8 cellular contexts compared by ENCODE assay signal in genomic region chr17:49996495-49997255, GRCh38. TPM values are rescaled to one million over a fixed set of nuclear protein-coding genes. Genes with fewer than 3 reads are reported as not detected.
DNase-seq lines count a peak whose midpoint lies in the region; ATAC-seq, FAIRE-seq and TF ChIP-seq lines count a peak whose summit lies in the region.

No MANE protein-coding gene starts in this region.

- intact Hi-C loops in body of pancreas (cut with DNase I), result loop anchor here (5.0 kb wide), 1 partner anchor 134 kb away; no protein-coding TSS in a partner anchor

- no peaks in the 10 kb centered on the region for H3K79me2 ChIP-seq in keratinocyte (ENCODE audit: control insufficient read depth, insufficient read depth, low read length)

- H2AFZ ChIP-seq in keratinocyte (ENCODE audit: control insufficient read depth, low read length), result peak overlapping the region; percentile 72

- H4K20me1 ChIP-seq in keratinocyte (ENCODE audit: control insufficient read depth, extremely low read depth, insufficient read depth, low read length), result no peaks in the 10 kb centered on the region

- H3K36me3 ChIP-seq in body of pancreas (replicated peaks in 1 of 2; ENCODE audit: insufficient read depth in 1 of 2, low read depth in 2 of 2), result no peaks in the 10 kb centered on the region
- no peaks in the 10 kb centered on the region for H3K36me3 ChIP-seq in keratinocyte (ENCODE audit: control insufficient read depth in 2 of 2, extremely low read depth in 1 of 2, insufficient read depth in 2 of 2, low read length in 2 of 2)

- H3K9me3 ChIP-seq in body of pancreas (no peaks in the 10 kb centered on the region), keratinocyte (ENCODE audit: control insufficient read depth, low read depth, low read length) (no peaks in the 10 kb centered on the region)

- WGBS in body of pancreas, 2 donors, result 1 to 2% methylated on average over 40 to 48 of the region's 56 CpGs

- H3K4me1 ChIP-seq in body of pancreas (peaks cover 45% of the 10 kb centered on the region), keratinocyte (ENCODE audit: control insufficient read depth, extremely low read depth, insufficient read depth, low read length) (peaks cover 37% of the 10 kb centered on the region)

- peak overlapping the region; percentile 88 for H3K4me2 ChIP-seq in keratinocyte (ENCODE audit: control insufficient read depth, extremely low read depth, insufficient read depth, low read depth, low read length)

- H3K27me3 ChIP-seq in body of pancreas (peaks cover 0 to 15% of the 10 kb centered on the region in 2 donors), keratinocyte (ENCODE audit: control insufficient read depth, extremely low read depth, insufficient read depth, low read length) (peaks cover 48% of the 10 kb centered on the region)

- TF ChIP-seq CTCF in body of pancreas (IDR thresholded peaks at IDR 0.05), result peak; percentile 88 to 99 (median 94)
- peak; percentile 83 to 99 (median 95) for TF ChIP-seq CTCF in keratinocyte (optimal IDR thresholded peaks at IDR 0.05 in 1 of 3, IDR thresholded peaks at IDR 0.05 in 1 of 3, conservative IDR thresholded peaks at IDR 0.05 in 1 of 3; ENCODE audit: extremely low read depth in 1 of 3, insufficient read depth in 2 of 3, low read length in 3 of 3)

- H3K4me3 ChIP-seq in body of pancreas, result no peak overlapping the region
- peak overlapping the region; percentile 41 to 67 (median 67) for H3K4me3 ChIP-seq in keratinocyte (ENCODE audit: control insufficient read depth in 2 of 3, extremely low read depth in 1 of 3, insufficient read depth in 2 of 3, low read depth in 1 of 3, low read length in 3 of 3)

- dilution Hi-C loops in keratinocyte (cut with MboI; ENCODE audit: extremely low pct_ligation_motif_present, low sequenced_read_pairs), result loop anchor here (10.0 kb wide), 1 partner anchor 112 kb away; no protein-coding TSS in a partner anchor

- ATAC-seq in body of pancreas (peak; percentile 47), GM18909 (IDR thresholded peaks at IDR 0.05; ENCODE audit: poor library complexity, unreplicated experiment) (no peak), HG03378 (IDR thresholded peaks at IDR 0.05; ENCODE audit: unreplicated experiment) (no peak)

- H3K9ac ChIP-seq in keratinocyte (ENCODE audit: control insufficient read depth, extremely low read depth, insufficient read depth, low read length), result peak overlapping the region; percentile 36

- TF ChIP-seq POLR2A in body of pancreas (IDR thresholded peaks at IDR 0.05), result no peak

- H3K27ac ChIP-seq in body of pancreas (no peak overlapping the region), keratinocyte (ENCODE audit: control insufficient read depth, insufficient read depth, low read length) (no peak overlapping the region)

- no peak for FAIRE-seq in keratinocyte (lab: Jason Lieb, UNC)

- H3K9me1 ChIP-seq in keratinocyte (ENCODE audit: control insufficient read depth, extremely low read depth, insufficient read depth, low read length), result no peaks in the 10 kb centered on the region

- DNase-seq in EL, result peak; percentile 40
- DNase-seq in LoVo (ENCODE audit: low spot score), result peak; percentile 48
- peak; percentile 71 for DNase-seq in T-helper 9 cell
- peak; percentile 25 to 58 (median 51) for DNase-seq in body of pancreas
- no peak for DNase-seq in keratinocyte (ENCODE audit: low read depth, low spot score)
- peak; percentile 69 to 79 for DNase-seq in stimulated activated CD4-positive, alpha-beta T cell treated with anti-CD3 and anti-CD28 coated beads, Interleukin-2, amount 100 ng/mL, for 48 hours

RNA-seq across cellular contexts. Expression of gene DLX3, which starts 1.7 kb away (rescaled TPM):
- not detected for total RNA-seq in body of pancreas
- 0.62 to 0.81 TPM (median 0.72 TPM) in 3 replicates for polyA plus RNA-seq in keratinocyte
- polyA plus RNA-seq in keratinocyte (2011; ENCODE audit: low read depth), result 8.7 TPM
- 0.97 and 1.3 TPM in 2 replicates for polyA plus RNA-seq in keratinocyte (2011; cell fraction: cytosol; rRNA removed)
- 2.3 and 3.3 TPM in 2 replicates for polyA plus RNA-seq in keratinocyte (2011; cell fraction: nucleus; rRNA removed)
- 1.6 and 17.5 TPM in 2 replicates for polyA plus RNA-seq in keratinocyte (2012; ENCODE audit: low replicate concordance)
- polyA minus RNA-seq in keratinocyte, result 0.64 to 1.8 TPM (median 1.0 TPM) in 3 replicates
- polyA minus RNA-seq in keratinocyte (2011; cell fraction: cytosol; rRNA and poly(A)+ RNA removed), result 2.1 TPM
- polyA minus RNA-seq in keratinocyte (2011; cell fraction: nucleus; rRNA and poly(A)+ RNA removed), result 1.1 and 1.3 TPM in 2 replicates

RNA-seq across cellular contexts. Expression of gene DLX4, which starts 27.7 kb away (rescaled TPM):
- total RNA-seq in body of pancreas, result not detected
- polyA plus RNA-seq in keratinocyte, result 0.10 to 0.22 TPM (median 0.18 TPM) in 3 replicates
- 0.42 TPM for polyA plus RNA-seq in keratinocyte (2011; ENCODE audit: low read depth)
- polyA plus RNA-seq in keratinocyte (2011; cell fraction: cytosol; rRNA removed), result 0.31 and 0.34 TPM in 2 replicates
- polyA plus RNA-seq in keratinocyte (2011; cell fraction: nucleus; rRNA removed), result 0.32 and 0.77 TPM in 2 replicates
- 0.30 and 0.49 TPM in 2 replicates for polyA plus RNA-seq in keratinocyte (2012; ENCODE audit: low replicate concordance)
- 0.10 to 1.4 TPM (median 0.23 TPM) in 3 replicates for polyA minus RNA-seq in keratinocyte
- 1.7 TPM for polyA minus RNA-seq in keratinocyte (2011; cell fraction: cytosol; rRNA and poly(A)+ RNA removed)
- polyA minus RNA-seq in keratinocyte (2011; cell fraction: nucleus; rRNA and poly(A)+ RNA removed), result 0.62 TPM in 1 of 2 replicates, not detected in the other

RNA-seq across cellular contexts. Expression of gene ITGA3, which starts 59.2 kb away (rescaled TPM):
- total RNA-seq in body of pancreas, result 10 to 100 TPM; 31.0 to 36.3 TPM
- 427 to 733 TPM (median 708 TPM) in 3 replicates for polyA plus RNA-seq in keratinocyte
- polyA plus RNA-seq in keratinocyte (2011; ENCODE audit: low read depth), result 311 TPM
- polyA plus RNA-seq in keratinocyte (2011; cell fraction: cytosol; rRNA removed), result 216 and 405 TPM in 2 replicates
- 1,779 and 2,144 TPM in 2 replicates for polyA plus RNA-seq in keratinocyte (2011; cell fraction: nucleus; rRNA removed)
- polyA plus RNA-seq in keratinocyte (2012; ENCODE audit: low replicate concordance), result 460 and 965 TPM in 2 replicates
- polyA minus RNA-seq in keratinocyte, result 1,193 to 2,515 TPM (median 1,361 TPM) in 3 replicates
- polyA minus RNA-seq in keratinocyte (2011; cell fraction: cytosol; rRNA and poly(A)+ RNA removed), result 897 TPM
- polyA minus RNA-seq in keratinocyte (2011; cell fraction: nucleus; rRNA and poly(A)+ RNA removed), result 2,521 and 2,609 TPM in 2 replicates

Comparison
In these comparisons a context has a peak if more than half of its experiments do, and no peak if none do; other contexts are left out.
1. H3K4me3 ChIP-seq: peak in keratinocyte (3 of 3); none in body of pancreas (0 of 2).